In the genomic region with DNA sequence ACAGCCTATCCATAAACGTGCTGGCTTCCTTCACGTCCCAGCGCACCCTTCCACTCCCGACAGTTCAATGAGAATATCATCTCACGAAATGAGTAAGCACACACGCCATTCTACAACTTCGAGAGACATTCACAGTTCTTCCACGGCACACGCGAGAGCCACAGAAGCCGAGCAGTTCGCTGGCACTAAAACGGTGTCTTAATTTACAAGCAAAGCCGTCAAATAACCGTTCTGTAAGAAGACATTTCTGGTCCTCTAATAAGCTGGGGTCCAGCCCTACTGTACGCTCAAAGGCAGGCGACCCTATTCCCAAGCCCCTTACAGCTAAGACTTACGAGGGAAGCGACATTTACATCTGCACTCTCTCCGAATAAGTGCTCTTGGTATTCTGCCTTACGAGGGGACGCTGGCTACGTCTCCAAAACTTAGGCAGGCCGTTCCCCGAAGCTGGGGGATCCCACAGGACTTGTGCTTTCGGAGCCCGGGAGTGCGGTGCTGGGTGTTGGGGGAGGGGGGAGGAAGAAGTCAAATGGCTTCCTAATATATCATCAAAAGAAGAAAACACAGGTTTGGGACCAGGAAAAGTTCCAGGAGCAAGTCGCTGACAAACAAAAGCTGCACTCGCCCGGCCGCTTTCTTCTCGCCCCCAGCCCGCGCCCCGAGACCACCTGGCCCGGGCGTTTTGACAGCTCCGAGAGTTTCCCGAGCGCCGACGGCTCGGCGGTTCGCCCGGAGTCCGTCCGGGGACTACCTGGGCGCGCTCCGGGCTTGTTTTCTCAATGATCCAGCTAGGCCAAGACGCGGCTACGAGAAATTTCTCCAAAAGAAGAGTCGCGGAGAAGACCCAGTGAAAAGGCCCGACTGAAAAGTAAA, we compare ENCODE assay signal across 8 cellular contexts. TPM values are rescaled to one million over a fixed set of nuclear protein-coding genes. Genes with fewer than 3 reads are reported as not detected.
A peak's percentile ranks its signal among the peaks of the same experiment; 100 is the strongest.
DNase-seq lines count a peak whose midpoint lies in the region; FAIRE-seq lines count a peak whose summit lies in the region.
"Not testable (repeated sequence)": the region's sequence is repeated elsewhere in the genome, so short reads cannot be mapped to it uniquely, and the experiment has no call there.

No MANE protein-coding gene starts in this region.

- H3K9me3 ChIP-seq in SJSA1 (replicated peaks); esophagus (ENCODE audit: control insufficient read depth in 2 of 2, insufficient read depth in 1 of 2, low read depth in 1 of 2, low read length in 1 of 2): not testable (repeated sequence)

- not testable (repeated sequence) for H3K36me3 ChIP-seq in SJSA1; esophagus (ENCODE audit: control insufficient read depth in 2 of 2, insufficient read depth in 2 of 2, low read length in 1 of 2)

- DNase-seq in AG08396 (ENCODE audit: low spot score) = peak; percentile 28
- not testable (repeated sequence) for DNase-seq in GM19239 (ENCODE audit: insufficient read length, low spot score)
- DNase-seq in HK-2 (ENCODE audit: unreplicated experiment) = peak; percentile 43
- DNase-seq in SJSA1 (ENCODE audit: low read depth in 1 of 2, low spot score in 2 of 2) = peak in 1 of 2 experiments; percentile 59
- DNase-seq in activated effector memory CD4-positive, alpha-beta T cell treated with anti-CD3 and anti-CD28 coated beads, Interleukin-2, amount 50 U/mL, for 16 hours = peak; percentile 75
- DNase-seq in medulla oblongata (ENCODE audit: extremely low spot score) = peak; percentile 55
- DNase-seq in stimulated activated CD4-positive, alpha-beta T cell treated with anti-CD3 and anti-CD28 coated beads, Interleukin-1b, Interleukin-23, amount 100 ng/mL, for 48 hours = peak; percentile 46

- H3K4me1 ChIP-seq in SJSA1 (replicated peaks); esophagus (ENCODE audit: control insufficient read depth in 2 of 2, insufficient read depth in 2 of 2, low read length in 1 of 2): not testable (repeated sequence)

- H3K27me3 ChIP-seq in SJSA1 (replicated peaks); esophagus (ENCODE audit: control insufficient read depth in 1 of 2, insufficient read depth in 2 of 2, low read length in 2 of 2): not testable (repeated sequence)

- not testable (repeated sequence) for H3K27ac ChIP-seq in SJSA1
- H3K27ac ChIP-seq in esophagus (ENCODE audit: low read depth in 2 of 2, low read length in 1 of 2) = peak overlapping the region; percentile 98 to 100

- WGBS in esophagus, 2 donors = 0% methylated on average over 58 of the region's 58 CpGs

- FAIRE-seq in GM19239 (lab: Jason Lieb, UNC) = peak; percentile 87

- H3K4me3 ChIP-seq in SJSA1 (peak overlapping the region; percentile 73), esophagus (ENCODE audit: low read depth in 1 of 2, low read length in 2 of 2) (peak overlapping the region; percentile 51 to 83)

RNA-seq across cellular contexts. Expression of gene KMT2C, which starts 1.1 kb away (rescaled TPM):
- 20.4 and 34.2 TPM in 2 replicates for total RNA-seq in SJSA1 (2014; rRNA removed; shearing (Covaris generic))
- 10 to 100 TPM in 1 of 2 donors, 1 to 10 TPM in 1; 8.2 to 11.7 TPM for polyA plus RNA-seq in esophagus
